ENCODE assay signal across 9 cellular contexts in the genomic region with DNA sequence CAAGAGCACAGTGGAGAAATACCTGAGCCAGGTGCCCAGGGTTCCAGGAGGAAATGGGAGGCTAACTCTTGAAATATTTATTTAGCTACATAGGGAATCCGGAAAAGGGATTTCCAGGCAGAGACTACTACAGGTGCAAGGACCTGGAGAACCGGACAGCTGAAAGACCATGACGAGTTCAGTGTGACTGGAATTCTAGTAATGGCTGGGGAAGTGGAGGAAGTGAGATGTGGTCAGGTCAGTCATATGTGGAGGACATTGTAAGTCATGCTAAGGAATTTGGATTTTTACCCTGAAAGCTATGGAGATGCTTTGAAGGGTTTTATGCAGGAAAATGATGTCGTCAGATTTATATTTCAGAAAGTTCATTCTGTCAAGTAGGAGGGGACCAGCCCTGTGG. TPM values are rescaled to one million over a fixed set of nuclear protein-coding genes. Genes with fewer than 3 reads are reported as not detected.
DNase-seq lines count a peak whose midpoint lies in the region; ATAC-seq and TF ChIP-seq lines count a peak whose summit lies in the region.
"Had no signal": no experiment of that assay in that cellular context is flagged by ENCODE, and none has a peak within 500 bp of the region (broad histone marks: within the 10 kb centered on the region; RNA-seq: fewer than 3 reads in every experiment).

No MANE protein-coding gene starts in this region.

- H3K27ac Mint-ChIP-seq in CD4-positive, alpha-beta T cell = peak overlapping the region; percentile 95
- peak overlapping the region; percentile 94 to 99 for H3K27ac Mint-ChIP-seq in natural killer cell treated with Interleukin-12 subunit alpha and Interleukin-12 subunit beta and Interleukin-15 and Interleukin-18, amount 100 ng/mL, for 72 hours

- no peaks in the 10 kb centered on the region for H3K36me3 ChIP-seq in colonic mucosa

- no peaks in the 10 kb centered on the region for H3K27me3 ChIP-seq in CD4-positive, alpha-beta T cell (ENCODE audit: control insufficient read depth, insufficient read depth, low read length)
- no peaks in the 10 kb centered on the region for H3K27me3 ChIP-seq in colonic mucosa

- H3K27me3 Mint-ChIP-seq in CD4-positive, alpha-beta T cell = no peaks in the 10 kb centered on the region
- no peaks in the 10 kb centered on the region for H3K27me3 Mint-ChIP-seq in natural killer cell treated with Interleukin-12 subunit alpha and Interleukin-12 subunit beta and Interleukin-15 and Interleukin-18, amount 100 ng/mL, for 72 hours

- H3K9me3 ChIP-seq in CD4-positive, alpha-beta T cell (ENCODE audit: control insufficient read depth, low read length) = no peaks in the 10 kb centered on the region
- no peaks in the 10 kb centered on the region for H3K9me3 ChIP-seq in colonic mucosa

- no peaks in the 10 kb centered on the region for H3K9me3 Mint-ChIP-seq in CD4-positive, alpha-beta T cell
- no peaks in the 10 kb centered on the region for H3K9me3 Mint-ChIP-seq in natural killer cell treated with Interleukin-12 subunit alpha and Interleukin-12 subunit beta and Interleukin-15 and Interleukin-18, amount 100 ng/mL, for 72 hours

- H3K4me1 Mint-ChIP-seq in CD4-positive, alpha-beta T cell (ENCODE audit: low read depth) = peaks cover 83% of the 10 kb centered on the region
- H3K4me1 Mint-ChIP-seq in natural killer cell treated with Interleukin-12 subunit alpha and Interleukin-12 subunit beta and Interleukin-15 and Interleukin-18, amount 100 ng/mL, for 72 hours (ENCODE audit: low read depth in 2 of 2) = peaks cover 60 to 64% of the 10 kb centered on the region in 2 donors

- intact Hi-C loops in CD4-positive, alpha-beta T cell (cut with DNase I, micrococcal nuclease) = loop anchor here in 1 of 2 experiments (5.0 to 10.0 kb wide), 2 partner anchors 490 to 652 kb away; a partner anchor contains a TSS
- intact Hi-C loops in colonic mucosa (cut with DNase I) = no loop called here

- peak overlapping the region; percentile 2 for H3K27ac ChIP-seq in CD4-positive, alpha-beta T cell (ENCODE audit: low read depth, low read length)
- no peak overlapping the region for H3K27ac ChIP-seq in colonic mucosa

- peak overlapping the region in 1 of 2 donors; percentile 54 for H3K9ac ChIP-seq in colonic mucosa (ENCODE audit: low read depth in 2 of 2, low read length in 2 of 2)

- peaks cover 31% of the 10 kb centered on the region for H3K4me1 ChIP-seq in colonic mucosa

- H3K4me3 ChIP-seq in colonic mucosa = peak overlapping the region; percentile 95

- POLR2A ChIA-PET in CD4-positive, alpha-beta T cell (lab: Charles Lee) = interaction anchor here (0.8 to 1.0 kb wide), 4 partner anchors 10 to 21 kb away, joined by 3 to 4 read pairs (median 4); no protein-coding TSS in a partner anchor

- CTCF ChIA-PET in CD4-positive, alpha-beta T cell (lab: Charles Lee) = interaction anchor here (0.9 kb wide), 1 partner anchor 10 kb away, joined by 3 read pairs; no protein-coding TSS in a partner anchor

- H3K36me3 Mint-ChIP-seq in CD4-positive, alpha-beta T cell (ENCODE audit: low read depth) = peaks cover 64% of the 10 kb centered on the region
- H3K36me3 Mint-ChIP-seq in natural killer cell treated with Interleukin-12 subunit alpha and Interleukin-12 subunit beta and Interleukin-15 and Interleukin-18, amount 100 ng/mL, for 72 hours = peaks cover 22% of the 10 kb centered on the region

- H3K4me3 Mint-ChIP-seq in CD4-positive, alpha-beta T cell = peak overlapping the region; percentile 86
- peak overlapping the region; percentile 92 for H3K4me3 Mint-ChIP-seq in natural killer cell treated with Interleukin-12 subunit alpha and Interleukin-12 subunit beta and Interleukin-15 and Interleukin-18, amount 100 ng/mL, for 72 hours

- no peak for TF ChIP-seq CTCF in CD4-positive, alpha-beta T cell (IDR thresholded peaks at IDR 0.05)
- no peak for TF ChIP-seq CTCF in colonic mucosa (IDR thresholded peaks at IDR 0.05)

- ATAC-seq in CD4-positive, alpha-beta T cell (ENCODE audit: poor library complexity) = no peak
- ATAC-seq in natural killer cell treated with Interleukin-12 subunit alpha and Interleukin-12 subunit beta and Interleukin-15 and Interleukin-18, amount 100 ng/mL, for 72 hours = no peak
- ATAC-seq in HG03135 (IDR thresholded peaks at IDR 0.05; ENCODE audit: unreplicated experiment) (no peak), HG03045 (IDR thresholded peaks at IDR 0.05; ENCODE audit: unreplicated experiment) (no peak), HG03095 (IDR thresholded peaks at IDR 0.05; ENCODE audit: unreplicated experiment) (no peak)

- DNase-seq in CD4-positive, alpha-beta T cell = no peak
- DNase-seq in M059J (ENCODE audit: low read depth) (peak; percentile 24), colonic mucosa (no peak), OCI-M2 (lab: John Stamatoyannopoulos, UW; ENCODE audit: unreplicated experiment) (no peak)
- no peak for DNase-seq in natural killer cell treated with Interleukin-12 subunit alpha and Interleukin-12 subunit beta and Interleukin-15 and Interleukin-18, amount 100 ng/mL, for 72 hours (ENCODE audit: low spot score)
- DNase-seq: activated gamma-delta T cell had no signal

RNA-seq across cellular contexts. Expression of a gene that starts 1.8 kb away (rescaled TPM):
- total RNA-seq in CD4-positive, alpha-beta T cell = 100 to 1,000 TPM; 121 to 126 TPM
- total RNA-seq in M059J (2014; rRNA removed; shearing (Covaris generic)) = 371 and 481 TPM in 2 replicates
- total RNA-seq in colonic mucosa = 100 to 1,000 TPM; 500 to 548 TPM
- total RNA-seq in natural killer cell treated with Interleukin-12 subunit alpha and Interleukin-12 subunit beta and Interleukin-15 and Interleukin-18, amount 100 ng/mL, for 72 hours = 100 to 1,000 TPM; 423 to 738 TPM

RNA-seq across cellular contexts. Expression of a gene that starts 54.7 kb away (rescaled TPM):
- total RNA-seq in CD4-positive, alpha-beta T cell = 10 to 100 TPM; 31.9 to 34.5 TPM
- total RNA-seq in M059J (2014; rRNA removed; shearing (Covaris generic)) = 112 TPM in 2 replicates
- 10 to 100 TPM; 25.7 to 37.7 TPM for total RNA-seq in colonic mucosa
- 10 to 100 TPM; 42.3 to 64.0 TPM for total RNA-seq in natural killer cell treated with Interleukin-12 subunit alpha and Interleukin-12 subunit beta and Interleukin-15 and Interleukin-18, amount 100 ng/mL, for 72 hours
